ENCODE assay signal across 22 cellular contexts in genomic region chr9:23596913-23597634, GRCh38.
"Had no signal": no experiment of that assay in that cellular context is flagged by ENCODE, and none has a peak within 500 bp of the region (broad histone marks: within the 10 kb centered on the region; RNA-seq: fewer than 3 reads in every experiment).

No MANE protein-coding gene starts in this region.

- H3K4me3 ChIP-seq: adrenal gland, SK-N-MC had no signal

- H3K27ac ChIP-seq: adrenal gland, SK-N-MC had no signal

- ATAC-seq: activated CD8-positive, alpha-beta T cell treated with anti-CD3 and anti-CD28 coated beads, Interleukin-2, amount 10 ng/mL, durations not matched to agents 7 days and 5 days; WTC11 had no signal

- H3K36me3 ChIP-seq: adrenal gland had no signal

- H3K9me3 ChIP-seq: adrenal gland had no signal

- H3K27me3 ChIP-seq: adrenal gland had no signal

- DNase-seq: activated CD4-positive, alpha-beta T cell treated with anti-CD3 and anti-CD28 coated beads for 48 hours; activated CD4-positive, alpha-beta T cell treated with anti-CD3 and anti-CD28 coated beads, Interleukin-2, amount 50 U/mL, for 4 hours; activated CD4-positive, CD25-positive, alpha-beta regulatory T cell treated with anti-CD3 and anti-CD28 coated beads, Interleukin-2, amount 50 U/mL, for 72 hours; activated CD8-positive, alpha-beta memory T cell treated with anti-CD3 and anti-CD28 coated beads, Interleukin-2, amount 50 U/mL, for 48 hours; activated CD8-positive, alpha-beta T cell treated with anti-CD3 and anti-CD28 coated beads, Interleukin-2, amount 10 ng/mL, durations not matched to agents 7 days and 5 days; activated naive CD4-positive, alpha-beta T cell treated with anti-CD3 and anti-CD28 coated beads, Interleukin-2, amount 50 U/mL, for 16 hours; activated naive CD8-positive, alpha-beta T cell treated with anti-CD3 and anti-CD28 coated beads, Interleukin-2, amount 10 ng/mL, durations not matched to agents 7 days and 5 days; activated T-cell treated with anti-CD3 and anti-CD28 coated beads, Interleukin-2, amount 50 U/mL, for 1 hour; anterior cingulate cortex; KG1; MV-4-11; NCI-H1092 treated with DMSO at 0.1 percent for 48 hours; NCI-H1436; NCI-H1694 treated with DMSO at 0.1 percent for 48 hours; NCI-H2029 treated with DMSO at 0.1 percent for 48 hours; NCI-H345; NCI-H510A; NCI-H526 treated with DMSO at 0.1 percent for 48 hours; SIG-M5 had no signal
